9 cellular contexts compared by ENCODE assay signal in the genomic region with DNA sequence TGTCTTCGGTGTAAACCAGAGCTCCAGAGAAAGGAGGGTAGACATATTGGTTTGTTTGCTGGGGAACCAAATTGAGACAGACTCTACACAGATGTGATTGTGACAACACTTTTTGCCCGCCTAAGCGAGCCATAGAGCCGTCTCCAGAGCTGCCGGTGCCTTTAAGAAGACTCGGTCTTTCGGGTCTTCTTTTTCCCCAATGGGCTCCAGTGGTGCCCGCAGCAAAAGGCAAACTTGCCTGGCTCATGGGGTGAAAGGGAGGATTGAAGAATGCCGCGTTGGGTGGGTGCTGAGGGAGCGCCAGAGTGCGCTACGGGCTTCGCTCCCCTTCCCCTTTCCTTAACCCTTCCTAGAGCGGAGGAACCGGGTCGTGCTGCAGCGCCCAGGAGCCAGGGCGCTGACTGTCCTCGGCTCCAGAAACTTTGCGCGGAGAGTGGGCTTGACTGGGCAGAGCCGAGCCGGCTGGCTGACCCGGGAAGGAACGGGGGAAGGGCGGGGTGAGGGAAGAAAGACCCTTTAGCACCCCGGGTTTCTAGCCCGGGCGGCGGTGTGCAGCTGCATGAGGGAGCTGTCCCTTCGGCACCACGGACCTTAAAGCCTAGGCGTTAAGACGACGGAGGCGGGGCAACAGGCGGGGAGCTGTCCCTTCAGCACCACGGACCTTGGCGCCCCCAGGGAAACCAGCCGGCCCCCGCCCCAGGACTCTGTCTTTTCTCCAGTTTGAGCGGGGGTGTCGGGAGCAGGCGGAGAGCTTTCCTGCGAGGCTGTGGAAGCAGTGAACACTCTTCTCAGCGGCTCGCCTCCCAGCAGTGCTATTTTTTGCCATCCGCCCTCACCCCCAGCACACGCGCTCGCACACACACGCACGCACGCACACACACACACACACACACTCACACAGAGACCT. TPM values are rescaled to one million over a fixed set of nuclear protein-coding genes. Genes with fewer than 3 reads are reported as not detected.
DNase-seq lines count a peak whose midpoint lies in the region; FAIRE-seq and TF ChIP-seq lines count a peak whose summit lies in the region.
"Had no signal": no experiment of that assay in that cellular context is flagged by ENCODE, and none has a peak within 500 bp of the region (broad histone marks: within the 10 kb centered on the region; RNA-seq: fewer than 3 reads in every experiment).

A gene (plus strand): TSS at position 890 of the 907 bp plus-strand sequence. CDS start 420 bp downstream, outside the sequence.

- no peak for TF ChIP-seq CTCF in H9 (conservative IDR thresholded peaks at IDR 0.05)
- no peak for TF ChIP-seq CTCF in astrocyte of the spinal cord (IDR thresholded peaks at IDR 0.05; ENCODE audit: low read depth, low read length)
- TF ChIP-seq CTCF in kidney (IDR thresholded peaks at IDR 0.05; ENCODE audit: borderline replicate concordance, extremely low read depth, insufficient read depth) = no peak
- no peak for TF ChIP-seq CTCF in esophagus squamous epithelium (IDR thresholded peaks at IDR 0.05)

- no peak within 1 kb of the TSS for H3K18ac ChIP-seq in H9 (ENCODE audit: insufficient read length, low read depth, low read length)

- no peak within 1 kb of the TSS for H3K4ac ChIP-seq in H9 (ENCODE audit: low read depth, low read length)

- H2BK120ac ChIP-seq in H9 (ENCODE audit: low read depth, low read length, poor library complexity, severe bottlenecking) = no peak within 1 kb of the TSS

- no peak within 1 kb of the TSS for H2BK15ac ChIP-seq in H9 (ENCODE audit: low read depth, low read length)

- H2BK20ac ChIP-seq in H9 (ENCODE audit: low read depth, low read length, poor library complexity, severe bottlenecking) = no peak within 1 kb of the TSS

- no peak within 1 kb of the TSS for H2BK12ac ChIP-seq in H9 (ENCODE audit: insufficient read length, low read depth, low read length)

- FAIRE-seq in kidney (lab: Jason Lieb, UNC) = no peak

- H3K4me2 ChIP-seq in H9 (ENCODE audit: insufficient read depth, insufficient read length, low read length) = peak within 1 kb of the TSS; percentile 85

- no peaks in the 10 kb centered on the region for H3K36me3 ChIP-seq in kidney (ENCODE audit: control insufficient read depth in 1 of 2, insufficient read depth in 2 of 2, low read length in 2 of 2)
- no peaks in the 10 kb centered on the region for H3K36me3 ChIP-seq in esophagus squamous epithelium

- H3K36me3 Mint-ChIP-seq in H9 (ENCODE audit: insufficient read depth in 1 of 3, low read depth in 3 of 3) = no peaks in the 10 kb centered on the region

- H3K4me3 ChIP-seq in astrocyte of the spinal cord (ENCODE audit: low read depth, low read length) (no peak within 1 kb of the TSS), kidney (ENCODE audit: low read length in 2 of 2) (no peak within 1 kb of the TSS), esophagus squamous epithelium (no peak within 1 kb of the TSS)

- no peak for TF ChIP-seq POLR2A in esophagus squamous epithelium (IDR thresholded peaks at IDR 0.05)

- intact Hi-C loops in kidney (cut with DNase I) (no loop called here), esophagus squamous epithelium (cut with DNase I) (no loop called here)

- peaks cover 63% of the 10 kb centered on the region for H3K27me3 Mint-ChIP-seq in H9 (ENCODE audit: low read depth)

- H3K56ac ChIP-seq in H9 (ENCODE audit: insufficient read length, low read depth, low read length) = no peak within 1 kb of the TSS

- H3K27me3 ChIP-seq in H9 (ENCODE audit: insufficient read depth, low read length) (peaks cover 6% of the 10 kb centered on the region; the same call in 1 of the 2 replicates), esophagus squamous epithelium (peaks cover 0 to 68% (median 1%) of the 10 kb centered on the region in 4 donors)

- no CpG with 5 or more reads among the region's 55 CpGs for WGBS in H9 (ENCODE audit: extremely low coverage, insufficient read length, low lambda C conversion rate)
- 10 to 11% methylated on average over 29 to 32 of the region's 55 CpGs for WGBS in esophagus squamous epithelium, 2 donors

- no peak within 1 kb of the TSS for H3K27ac Mint-ChIP-seq in H9

- H3K4me1 ChIP-seq in H9 (ENCODE audit: insufficient read depth, low read length) (no peaks in the 10 kb centered on the region), kidney (ENCODE audit: control insufficient read depth in 1 of 2, insufficient read depth in 1 of 2, low read depth in 1 of 2, low read length in 2 of 2) (no peaks in the 10 kb centered on the region), esophagus squamous epithelium (no peaks in the 10 kb centered on the region)

- no peak within 1 kb of the TSS for H3K9ac ChIP-seq in H9 (ENCODE audit: extremely low read depth, insufficient read length, low read length)
- H3K9ac ChIP-seq in kidney (ENCODE audit: low read length in 2 of 2) = no peak within 1 kb of the TSS

- H3K4me1 Mint-ChIP-seq in H9 = peaks cover 20 to 29% of the 10 kb centered on the region in 2 experiments

- H2BK5ac ChIP-seq in H9 (ENCODE audit: insufficient read length, low read length) = no peak within 1 kb of the TSS

- no peak within 1 kb of the TSS for H4K8ac ChIP-seq in H9 (replicated peaks; ENCODE audit: insufficient read length, low read depth, low read length)

- DNase-seq in H9 (peak; percentile 91), T follicular helper cell (ENCODE audit: low read depth) (peak; percentile 42), astrocyte of the spinal cord (ENCODE audit: low read depth, low spot score) (peak; percentile 1), kidney (peak; percentile 54), NCI-H345 (lab: John Stamatoyannopoulos, UW) (no peak), COR-L47 (lab: John Stamatoyannopoulos, UW) (no peak), esophagus squamous epithelium (lab: John Stamatoyannopoulos, UW) (no peak)
- peak; percentile 2 to 11 for DNase-seq in stimulated activated CD8-positive, alpha-beta memory T cell treated with anti-CD3 and anti-CD28 coated beads, Interleukin-2, amount 100 ng/mL, for 1 hour (ENCODE audit: low read depth in 2 of 2)

- H3K14ac ChIP-seq in H9 (ENCODE audit: insufficient read depth, low read length) = no peak within 1 kb of the TSS; the same call in 1 of the 2 replicates

- no peak within 1 kb of the TSS for H3K23ac ChIP-seq in H9 (ENCODE audit: insufficient read length, low read depth, low read length)

- peaks cover 7% of the 10 kb centered on the region for H3K23me2 ChIP-seq in H9 (ENCODE audit: insufficient read length, low read depth, low read length, poor library complexity, severe bottlenecking)

- H2AK5ac ChIP-seq in H9 (ENCODE audit: insufficient read length, low read length) = no peak within 1 kb of the TSS

- no peaks in the 10 kb centered on the region for H3K79me2 ChIP-seq in H9 (ENCODE audit: insufficient read depth, low read length)

- peak within 1 kb of the TSS; percentile 64 to 81 for H3K4me3 Mint-ChIP-seq in H9

- H3T11ph ChIP-seq in H9 (ENCODE audit: low read length) = no peak within 1 kb of the TSS

- H4K91ac ChIP-seq in H9 (ENCODE audit: insufficient read length, low read depth, low read length) = no peak within 1 kb of the TSS

- H4K5ac ChIP-seq in H9 (ENCODE audit: insufficient read length, low read depth, low read length) = no peak within 1 kb of the TSS

- H3K27ac ChIP-seq in H9 (ENCODE audit: insufficient read length, low read depth, low read length) (no peak within 1 kb of the TSS), kidney (ENCODE audit: low read depth in 2 of 2, low read length in 2 of 2) (no peak within 1 kb of the TSS), esophagus squamous epithelium (no peak within 1 kb of the TSS)

- H4K20me1 ChIP-seq in H9 (ENCODE audit: control insufficient read depth, insufficient read depth, insufficient read length) = no peaks in the 10 kb centered on the region

- H3K9me3 ChIP-seq in H9 (ENCODE audit: control insufficient read depth, low read depth, low read length) (no peaks in the 10 kb centered on the region), kidney (ENCODE audit: control insufficient read depth in 1 of 2, low read length in 2 of 2) (no peaks in the 10 kb centered on the region), esophagus squamous epithelium (no peaks in the 10 kb centered on the region)

- no peaks in the 10 kb centered on the region for H3K79me1 ChIP-seq in H9 (ENCODE audit: insufficient read depth, low read depth, low read length, poor library complexity, severe bottlenecking)

- H3K9me3 Mint-ChIP-seq in H9 = no peaks in the 10 kb centered on the region

- H2AFZ ChIP-seq in H9 (ENCODE audit: low read length) = no peak within 1 kb of the TSS

- in situ Hi-C loops in astrocyte of the spinal cord (cut with HindIII; ENCODE audit: low sequenced_read_pairs) = no loop called here

RNA-seq across cellular contexts. Expression of the gene that starts here (rescaled TPM):
- total RNA-seq in H9 (2021) (not detected in 2 replicates), kidney (not detected), esophagus squamous epithelium (not detected)
- polyA plus RNA-seq in kidney (ENCODE audit: insufficient read depth, low read depth, low replicate concordance) = not detected
- total RNA-seq: skeletal muscle tissue had no signal

Comparison
In these comparisons a context has a peak if more than half of its experiments do, and no peak if none do; other contexts are left out.
1. Peak in DNase-seq and H3K4me2 ChIP-seq in H9; RNA of the gene not detected or under 1 TPM.
2. Peak in DNase-seq in kidney; RNA of the gene not detected or under 1 TPM.
3. DNase-seq: peak in T follicular helper cell (single experiment), astrocyte of the spinal cord (single experiment) and stimulated activated CD8-positive, alpha-beta memory T cell treated with anti-CD3 and anti-CD28 coated beads, Interleukin-2, amount 100 ng/mL, for 1 hour (2 of 2); none in NCI-H345 (single experiment), COR-L47 (single experiment) and esophagus squamous epithelium (single experiment).